26 cellular contexts compared by ENCODE assay signal in the genomic region with DNA sequence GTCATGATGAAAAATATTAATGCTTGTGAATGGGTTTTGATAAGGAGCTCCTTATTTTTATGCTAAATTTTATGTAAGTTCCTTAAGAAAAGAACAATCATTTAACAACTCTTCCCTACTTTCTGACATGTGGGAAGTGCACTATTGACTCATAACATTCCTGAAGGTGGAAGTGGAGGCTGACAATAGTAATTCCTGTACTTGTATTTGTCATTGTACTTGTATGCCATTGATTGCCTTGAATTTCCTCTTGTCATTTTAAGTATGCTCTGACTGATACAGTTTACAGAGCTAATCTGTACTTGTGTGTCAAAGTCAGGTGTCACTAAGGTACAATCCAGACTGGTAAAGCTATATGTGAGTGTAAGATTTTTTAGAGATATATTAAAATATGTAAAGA.
DNase-seq lines count a peak whose midpoint lies in the region; TF ChIP-seq lines count a peak whose summit lies in the region.
"Had no signal": no experiment of that assay in that cellular context is flagged by ENCODE, and none has a peak within 500 bp of the region (broad histone marks: within the 10 kb centered on the region; RNA-seq: fewer than 3 reads in every experiment).

No MANE protein-coding gene starts in this region.

- H3K36me3 ChIP-seq in mammary epithelial cell (ENCODE audit: insufficient read depth, low read length) (no peaks in the 10 kb centered on the region), breast epithelium (no peaks in the 10 kb centered on the region), sigmoid colon (no peaks in the 10 kb centered on the region), endodermal cell (ENCODE audit: control insufficient read depth, insufficient read depth, low read length) (no peaks in the 10 kb centered on the region)
- H3K36me3 ChIP-seq: esophagus squamous epithelium, left ventricle myocardium inferior, upper lobe of left lung had no signal

- H3K9ac ChIP-seq in mammary epithelial cell (ENCODE audit: insufficient read depth, low read length) (no peak overlapping the region), endodermal cell (ENCODE audit: extremely low read depth, low read length, poor library complexity, severe bottlenecking) (no peak overlapping the region)
- H3K9ac ChIP-seq: BLaER1 treated with 17β-estradiol and CSF1 and Interleukin-3, amounts not matched to agents 10 nM and 100 nM; SK-N-SH had no signal

- no peaks in the 10 kb centered on the region for H3K79me2 ChIP-seq in mammary epithelial cell (ENCODE audit: insufficient read depth, low read length)

- dilution Hi-C loops in mammary epithelial cell (cut with HindIII; ENCODE audit: low sequenced_read_pairs) = no loop called here

- H3K36me3 Mint-ChIP-seq in osteocyte (ENCODE audit: unreplicated experiment) (no peaks in the 10 kb centered on the region), endodermal cell (ENCODE audit: low read depth) (peaks cover 4% of the 10 kb centered on the region), mesothelial cell of epicardium (peaks cover 4% of the 10 kb centered on the region)

- CTCF ChIA-PET in mammary epithelial cell (lab: Charles Lee; ENCODE audit: low non-redundant PET) (no interaction called here), RWPE1 (lab: Yijun Ruan, JAX) (interaction anchor here (0.7 kb wide), 1 partner anchor 865 kb away, joined by 3 read pairs; no protein-coding TSS in a partner anchor)

- H3K9me3 Mint-ChIP-seq in osteocyte (ENCODE audit: unreplicated experiment) (peaks cover 21% of the 10 kb centered on the region), endodermal cell (peaks cover 35% of the 10 kb centered on the region), mesothelial cell of epicardium (peaks cover 26% of the 10 kb centered on the region)

- H3K4me1 Mint-ChIP-seq in osteocyte (ENCODE audit: unreplicated experiment) (no peaks in the 10 kb centered on the region), endodermal cell (no peaks in the 10 kb centered on the region), mesothelial cell of epicardium (no peaks in the 10 kb centered on the region)
- H3K4me1 Mint-ChIP-seq: activated B cell treated with CpG ODN at 0.5 μM for 24 hours, neural crest cell had no signal

- intact Hi-C loops in mammary epithelial cell (cut with micrococcal nuclease) = no loop called here
- intact Hi-C loops in breast epithelium (cut with DNase I; ENCODE audit: low total_unique reads) = no loop called here
- intact Hi-C loops in sigmoid colon (cut with DNase I) = no loop called here

- TF ChIP-seq POLR2A in breast epithelium (IDR thresholded peaks at IDR 0.05) (no peak), sigmoid colon (IDR thresholded peaks at IDR 0.05) (no peak)

- no peak overlapping the region for H3K4me3 Mint-ChIP-seq in osteocyte (ENCODE audit: unreplicated experiment)
- H3K4me3 Mint-ChIP-seq in endodermal cell = no peak overlapping the region
- H3K4me3 Mint-ChIP-seq in mesothelial cell of epicardium = no peak overlapping the region
- H3K4me3 Mint-ChIP-seq: activated B cell treated with CpG ODN at 0.5 μM for 24 hours; activated T-cell treated with anti-CD3 and anti-CD28 coated beads, Interleukin-2, amount 50 U/mL, for 4 hours; neural crest cell had no signal

- peaks cover 6% of the 10 kb centered on the region for H3K4me1 ChIP-seq in mammary epithelial cell (ENCODE audit: insufficient read depth, low read length)
- no peaks in the 10 kb centered on the region for H3K4me1 ChIP-seq in breast epithelium
- no peaks in the 10 kb centered on the region for H3K4me1 ChIP-seq in sigmoid colon
- no peaks in the 10 kb centered on the region for H3K4me1 ChIP-seq in endodermal cell (ENCODE audit: control insufficient read depth, insufficient read depth, low read length)
- H3K4me1 ChIP-seq: BLaER1 treated with 17β-estradiol and CSF1 and Interleukin-3, amounts not matched to agents 10 nM and 100 nM; esophagus squamous epithelium; left ventricle myocardium inferior; upper lobe of left lung had no signal

- DNase-seq in mammary epithelial cell = peak; percentile 27
- no peak for DNase-seq in breast epithelium (ENCODE audit: low spot score in 2 of 2)
- DNase-seq in RWPE1 (ENCODE audit: low spot score) = peak; percentile 20
- DNase-seq in foreskin fibroblast = peak; percentile 43 to 63
- no peak for DNase-seq in sigmoid colon
- no peak for DNase-seq in osteocyte (ENCODE audit: extremely low spot score, unreplicated experiment)
- no peak for DNase-seq in endodermal cell
- no peak for DNase-seq in mesothelial cell of epicardium (ENCODE audit: low spot score in 2 of 2, unreplicated experiment in 2 of 2)
- DNase-seq: activated B cell treated with CpG ODN at 0.5 μM for 24 hours; activated naive CD4-positive, alpha-beta T cell treated with Interleukin-2 at 50 U/mL for 16 hours; activated T-cell treated with anti-CD3 and anti-CD28 coated beads, Interleukin-2, amount 50 U/mL, for 4 hours; anterior cingulate cortex; cerebellar nuclear complex; esophagus squamous epithelium; KG1; left ventricle myocardium inferior; mucosa of descending colon; NCI-H2029 treated with DMSO at 0.1 percent for 48 hours; NCI-H446 treated with DMSO at 0.1 percent for 48 hours; NK-92 treated with Interleukin-12 subunit alpha and Interleukin-12 subunit beta, amount 100 ng/mL, for 24 hours; SK-N-SH; stimulated activated CD4-positive, alpha-beta T cell treated with anti-CD3 and anti-CD28 coated beads, Interleukin-12 subunit alpha, Interleukin-12 subunit beta, amount 100 ng/mL, for 4 hours; upper lobe of left lung had no signal

- H3K27ac ChIP-seq in mammary epithelial cell (ENCODE audit: insufficient read depth, low read depth, low read length) (no peak overlapping the region), breast epithelium (no peak overlapping the region), RWPE1 (no peak overlapping the region), sigmoid colon (no peak overlapping the region), endodermal cell (ENCODE audit: low read depth, low read length) (no peak overlapping the region)
- H3K27ac ChIP-seq: 22Rv1; BLaER1 treated with 17β-estradiol and CSF1 and Interleukin-3, amounts not matched to agents 10 nM and 100 nM; esophagus squamous epithelium; left ventricle myocardium inferior; upper lobe of left lung had no signal

- no peaks in the 10 kb centered on the region for H4K20me1 ChIP-seq in mammary epithelial cell (ENCODE audit: insufficient read depth, low read length)
- H4K20me1 ChIP-seq: BLaER1 treated with 17β-estradiol and CSF1 and Interleukin-3, amounts not matched to agents 10 nM and 100 nM had no signal

- H3K27me3 Mint-ChIP-seq in osteocyte (ENCODE audit: unreplicated experiment) = no peaks in the 10 kb centered on the region
- no peaks in the 10 kb centered on the region for H3K27me3 Mint-ChIP-seq in endodermal cell (ENCODE audit: insufficient read depth)
- H3K27me3 Mint-ChIP-seq in mesothelial cell of epicardium (ENCODE audit: low read depth) = no peaks in the 10 kb centered on the region
- H3K27me3 Mint-ChIP-seq: activated B cell treated with CpG ODN at 0.5 μM for 24 hours had no signal

- H3K27me3 ChIP-seq in mammary epithelial cell (ENCODE audit: insufficient read depth, low read length) = no peaks in the 10 kb centered on the region
- no peaks in the 10 kb centered on the region for H3K27me3 ChIP-seq in breast epithelium
- no peaks in the 10 kb centered on the region for H3K27me3 ChIP-seq in sigmoid colon
- no peaks in the 10 kb centered on the region for H3K27me3 ChIP-seq in endodermal cell (ENCODE audit: control insufficient read depth, insufficient read depth, low read length, poor library complexity, severe bottlenecking)
- H3K27me3 ChIP-seq: BLaER1 treated with 17β-estradiol and CSF1 and Interleukin-3, amounts not matched to agents 10 nM and 100 nM; esophagus squamous epithelium; upper lobe of left lung had no signal

- in situ Hi-C loops in mammary epithelial cell (cut with MboI; ENCODE audit: low sequenced_read_pairs in 2 of 2) = no loop called here

- H3K4me3 ChIP-seq in mammary epithelial cell (replicated peaks in 1 of 3; ENCODE audit: insufficient read depth in 1 of 3, low read depth in 2 of 3, low read length in 3 of 3) (no peak overlapping the region), breast epithelium (no peak overlapping the region), foreskin fibroblast (ENCODE audit: low read depth in 1 of 2, low read length in 2 of 2) (no peak overlapping the region), sigmoid colon (no peak overlapping the region), endodermal cell (ENCODE audit: low read length) (no peak overlapping the region)
- H3K4me3 ChIP-seq: BLaER1 treated with 17β-estradiol and CSF1 and Interleukin-3, amounts not matched to agents 10 nM and 100 nM; esophagus squamous epithelium; left ventricle myocardium inferior; mucosa of descending colon; upper lobe of left lung had no signal

- no peak overlapping the region for H2AFZ ChIP-seq in mammary epithelial cell (ENCODE audit: low read depth, low read length)

- H3K9me3 ChIP-seq in mammary epithelial cell (replicated peaks; ENCODE audit: insufficient read depth, low read length) (peaks cover 6% of the 10 kb centered on the region), breast epithelium (peaks cover 6 to 7% of the 10 kb centered on the region in 2 donors), sigmoid colon (peaks cover 0 to 3% (median 0%) of the 10 kb centered on the region in 4 donors), endodermal cell (ENCODE audit: control insufficient read depth, low read length) (peaks cover 31% of the 10 kb centered on the region)
- H3K9me3 ChIP-seq: esophagus squamous epithelium, SK-N-SH had no signal

- no peak for TF ChIP-seq CTCF in mammary epithelial cell (conservative IDR thresholded peaks at IDR 0.05 in 1 of 2, IDR thresholded peaks at IDR 0.05 in 1 of 2; ENCODE audit: extremely low read depth in 1 of 2, insufficient read depth in 1 of 2, low read depth in 1 of 2, low read length in 2 of 2)
- TF ChIP-seq CTCF in breast epithelium (IDR thresholded peaks at IDR 0.05) = no peak
- TF ChIP-seq CTCF in RWPE1 (conservative IDR thresholded peaks at IDR 0.05; ENCODE audit: low read depth) = no peak
- no peak for TF ChIP-seq CTCF in foreskin fibroblast (IDR thresholded peaks at IDR 0.05; ENCODE audit: low read depth, low read length)
- no peak for TF ChIP-seq CTCF in sigmoid colon (IDR thresholded peaks at IDR 0.05)
- no peak for TF ChIP-seq CTCF in osteocyte (IDR thresholded peaks at IDR 0.05)
- TF ChIP-seq CTCF in endodermal cell (conservative IDR thresholded peaks at IDR 0.05) = no peak
- no peak for TF ChIP-seq CTCF in mesothelial cell of epicardium (IDR thresholded peaks at IDR 0.05; ENCODE audit: unreplicated experiment)

- TF ChIP-seq EP300 in sigmoid colon (IDR thresholded peaks at IDR 0.05) = no peak

- no TSS peak for BruUV-seq in mammary epithelial cell (replicated peaks; lab: Mats Ljungman, UMichigan)

- POLR2A ChIA-PET in RWPE1 (lab: Yijun Ruan, JAX; ENCODE audit: low non-redundant PET) = no interaction called here

- H3K27ac Mint-ChIP-seq in osteocyte (ENCODE audit: unreplicated experiment) (no peak overlapping the region), endodermal cell (no peak overlapping the region), mesothelial cell of epicardium (no peak overlapping the region)
- H3K27ac Mint-ChIP-seq: activated B cell treated with CpG ODN at 0.5 μM for 24 hours had no signal

- H3K4me2 ChIP-seq in mammary epithelial cell (ENCODE audit: insufficient read depth, low read depth, low read length) = peak overlapping the region; percentile 21
- H3K4me2 ChIP-seq: BLaER1 treated with 17β-estradiol and CSF1 and Interleukin-3, amounts not matched to agents 10 nM and 100 nM; SK-N-SH had no signal

Comparison
In these comparisons a context has a peak if more than half of its experiments do, and no peak if none do; other contexts are left out.
1. DNase-seq: peak in mammary epithelial cell (single experiment), RWPE1 (single experiment) and foreskin fibroblast (2 of 2); none in breast epithelium (0 of 2), sigmoid colon (single experiment), osteocyte (single experiment), endodermal cell (single experiment) and mesothelial cell of epicardium (0 of 2).